In the genomic region with DNA sequence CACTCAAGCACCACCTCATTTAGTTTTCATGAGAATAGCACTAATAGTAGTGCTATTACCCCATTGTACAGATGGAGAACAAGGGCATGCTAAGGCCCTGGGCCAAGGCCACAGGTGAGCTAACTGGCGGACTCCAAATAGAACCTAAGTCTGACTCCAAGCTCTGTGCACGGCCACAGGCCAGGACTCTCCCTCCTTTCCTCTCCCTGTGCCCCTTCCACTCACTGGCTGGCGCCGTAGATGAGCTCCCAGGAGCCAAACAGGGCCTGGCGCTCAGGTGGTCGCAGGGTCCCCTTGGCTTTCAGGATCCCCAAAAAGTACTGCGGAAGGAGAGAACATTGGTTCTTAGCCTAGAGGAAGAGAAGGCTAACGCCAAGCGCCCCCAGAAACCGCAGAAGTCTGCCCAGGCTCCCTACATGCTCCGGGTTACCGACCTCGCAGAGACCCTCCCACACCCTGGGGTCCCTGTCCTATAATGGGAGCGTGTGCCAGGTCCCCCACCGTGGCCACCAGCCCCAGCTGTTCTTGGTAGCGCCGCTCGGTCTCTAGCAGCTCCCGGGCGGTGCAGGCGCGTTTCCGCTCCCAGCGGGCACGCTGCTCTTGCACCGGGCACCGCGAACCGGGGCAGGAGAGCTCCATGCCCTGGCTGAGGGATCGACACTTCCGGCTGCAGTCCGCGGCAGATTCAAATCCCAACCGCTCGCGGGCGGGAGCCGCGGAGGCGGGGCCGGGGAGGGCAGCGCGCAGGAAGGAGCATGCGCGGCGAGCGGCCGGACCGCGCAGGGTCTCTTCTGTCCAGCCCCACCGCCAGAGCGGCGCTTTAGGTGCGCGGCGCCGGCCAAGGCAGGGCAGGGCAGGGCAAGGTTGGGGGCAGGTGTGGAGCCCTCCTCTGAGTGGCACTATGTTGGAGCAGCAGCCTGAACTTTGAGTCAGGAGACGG, we compare ENCODE assay signal across 1 cellular context.
TF ChIP-seq lines count a peak whose summit lies in the region.

A gene with protein sequence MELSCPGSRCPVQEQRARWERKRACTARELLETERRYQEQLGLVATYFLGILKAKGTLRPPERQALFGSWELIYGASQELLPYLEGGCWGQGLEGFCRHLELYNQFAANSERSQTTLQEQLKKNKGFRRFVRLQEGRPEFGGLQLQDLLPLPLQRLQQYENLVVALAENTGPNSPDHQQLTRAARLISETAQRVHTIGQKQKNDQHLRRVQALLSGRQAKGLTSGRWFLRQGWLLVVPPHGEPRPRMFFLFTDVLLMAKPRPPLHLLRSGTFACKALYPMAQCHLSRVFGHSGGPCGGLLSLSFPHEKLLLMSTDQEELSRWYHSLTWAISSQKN (minus strand): TSS at position 665 of the 940 bp plus-strand sequence. CDS start 26 bp downstream, at position 639.

TF ChIP-seq in HepG2, 621 proteins besides CTCF, POLR2A, EP300 and RAD21 (continued from another document and continues in another):
- TF ChIP-seq, protein P1, sequence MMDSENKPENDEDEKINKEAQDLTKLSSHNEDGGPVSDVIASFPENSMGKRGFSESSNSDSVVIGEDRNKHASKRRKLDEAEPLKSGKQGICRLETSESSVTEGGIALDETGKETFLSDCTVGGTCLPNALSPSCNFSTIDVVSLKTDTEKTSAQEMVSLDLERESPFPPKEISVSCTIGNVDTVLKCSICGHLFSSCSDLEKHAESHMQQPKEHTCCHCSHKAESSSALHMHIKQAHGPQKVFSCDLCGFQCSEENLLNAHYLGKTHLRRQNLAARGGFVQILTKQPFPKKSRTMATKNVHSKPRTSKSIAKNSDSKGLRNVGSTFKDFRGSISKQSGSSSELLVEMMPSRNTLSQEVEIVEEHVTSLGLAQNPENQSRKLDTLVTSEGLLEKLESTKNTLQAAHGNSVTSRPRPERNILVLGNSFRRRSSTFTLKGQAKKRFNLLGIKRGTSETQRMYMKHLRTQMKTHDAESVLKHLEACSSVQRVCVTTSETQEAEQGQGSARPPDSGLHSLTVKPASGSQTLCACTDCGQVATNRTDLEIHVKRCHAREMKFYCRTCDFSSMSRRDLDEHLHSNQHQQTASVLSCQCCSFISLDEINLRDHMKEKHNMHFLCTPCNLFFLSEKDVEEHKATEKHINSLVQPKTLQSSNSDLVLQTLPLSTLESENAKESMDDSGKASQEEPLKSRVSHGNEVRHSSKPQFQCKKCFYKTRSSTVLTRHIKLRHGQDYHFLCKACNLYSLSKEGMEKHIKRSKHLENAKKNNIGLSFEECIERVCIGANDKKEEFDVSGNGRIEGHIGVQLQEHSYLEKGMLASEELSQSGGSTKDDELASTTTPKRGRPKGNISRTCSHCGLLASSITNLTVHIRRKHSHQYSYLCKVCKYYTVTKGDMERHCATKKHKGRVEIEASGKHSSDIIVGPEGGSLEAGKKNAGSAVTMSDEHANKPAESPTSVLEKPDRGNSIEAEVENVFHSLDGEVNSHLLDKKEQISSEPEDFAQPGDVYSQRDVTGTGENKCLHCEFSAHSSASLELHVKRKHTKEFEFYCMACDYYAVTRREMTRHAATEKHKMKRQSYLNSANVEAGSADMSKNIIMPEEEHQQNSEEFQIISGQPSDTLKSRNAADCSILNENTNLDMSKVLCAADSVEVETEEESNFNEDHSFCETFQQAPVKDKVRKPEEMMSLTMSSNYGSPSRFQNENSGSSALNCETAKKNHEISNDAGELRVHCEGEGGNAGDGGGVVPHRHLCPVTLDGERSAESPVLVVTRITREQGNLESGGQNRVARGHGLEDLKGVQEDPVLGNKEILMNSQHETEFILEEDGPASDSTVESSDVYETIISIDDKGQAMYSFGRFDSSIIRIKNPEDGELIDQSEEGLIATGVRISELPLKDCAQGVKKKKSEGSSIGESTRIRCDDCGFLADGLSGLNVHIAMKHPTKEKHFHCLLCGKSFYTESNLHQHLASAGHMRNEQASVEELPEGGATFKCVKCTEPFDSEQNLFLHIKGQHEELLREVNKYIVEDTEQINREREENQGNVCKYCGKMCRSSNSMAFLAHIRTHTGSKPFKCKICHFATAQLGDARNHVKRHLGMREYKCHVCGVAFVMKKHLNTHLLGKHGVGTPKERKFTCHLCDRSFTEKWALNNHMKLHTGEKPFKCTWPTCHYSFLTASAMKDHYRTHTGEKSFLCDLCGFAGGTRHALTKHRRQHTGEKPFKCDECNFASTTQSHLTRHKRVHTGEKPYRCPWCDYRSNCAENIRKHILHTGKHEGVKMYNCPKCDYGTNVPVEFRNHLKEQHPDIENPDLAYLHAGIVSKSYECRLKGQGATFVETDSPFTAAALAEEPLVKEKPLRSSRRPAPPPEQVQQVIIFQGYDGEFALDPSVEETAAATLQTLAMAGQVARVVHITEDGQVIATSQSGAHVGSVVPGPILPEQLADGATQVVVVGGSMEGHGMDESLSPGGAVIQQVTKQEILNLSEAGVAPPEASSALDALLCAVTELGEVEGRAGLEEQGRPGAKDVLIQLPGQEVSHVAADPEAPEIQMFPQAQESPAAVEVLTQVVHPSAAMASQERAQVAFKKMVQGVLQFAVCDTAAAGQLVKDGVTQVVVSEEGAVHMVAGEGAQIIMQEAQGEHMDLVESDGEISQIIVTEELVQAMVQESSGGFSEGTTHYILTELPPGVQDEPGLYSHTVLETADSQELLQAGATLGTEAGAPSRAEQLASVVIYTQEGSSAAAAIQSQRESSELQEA (CRISPR knock-in tag; IDR thresholded peaks at IDR 0.05; ENCODE audit: not compliant biosample characterization), result peak; percentile 85
- TF ChIP-seq, protein P2, sequence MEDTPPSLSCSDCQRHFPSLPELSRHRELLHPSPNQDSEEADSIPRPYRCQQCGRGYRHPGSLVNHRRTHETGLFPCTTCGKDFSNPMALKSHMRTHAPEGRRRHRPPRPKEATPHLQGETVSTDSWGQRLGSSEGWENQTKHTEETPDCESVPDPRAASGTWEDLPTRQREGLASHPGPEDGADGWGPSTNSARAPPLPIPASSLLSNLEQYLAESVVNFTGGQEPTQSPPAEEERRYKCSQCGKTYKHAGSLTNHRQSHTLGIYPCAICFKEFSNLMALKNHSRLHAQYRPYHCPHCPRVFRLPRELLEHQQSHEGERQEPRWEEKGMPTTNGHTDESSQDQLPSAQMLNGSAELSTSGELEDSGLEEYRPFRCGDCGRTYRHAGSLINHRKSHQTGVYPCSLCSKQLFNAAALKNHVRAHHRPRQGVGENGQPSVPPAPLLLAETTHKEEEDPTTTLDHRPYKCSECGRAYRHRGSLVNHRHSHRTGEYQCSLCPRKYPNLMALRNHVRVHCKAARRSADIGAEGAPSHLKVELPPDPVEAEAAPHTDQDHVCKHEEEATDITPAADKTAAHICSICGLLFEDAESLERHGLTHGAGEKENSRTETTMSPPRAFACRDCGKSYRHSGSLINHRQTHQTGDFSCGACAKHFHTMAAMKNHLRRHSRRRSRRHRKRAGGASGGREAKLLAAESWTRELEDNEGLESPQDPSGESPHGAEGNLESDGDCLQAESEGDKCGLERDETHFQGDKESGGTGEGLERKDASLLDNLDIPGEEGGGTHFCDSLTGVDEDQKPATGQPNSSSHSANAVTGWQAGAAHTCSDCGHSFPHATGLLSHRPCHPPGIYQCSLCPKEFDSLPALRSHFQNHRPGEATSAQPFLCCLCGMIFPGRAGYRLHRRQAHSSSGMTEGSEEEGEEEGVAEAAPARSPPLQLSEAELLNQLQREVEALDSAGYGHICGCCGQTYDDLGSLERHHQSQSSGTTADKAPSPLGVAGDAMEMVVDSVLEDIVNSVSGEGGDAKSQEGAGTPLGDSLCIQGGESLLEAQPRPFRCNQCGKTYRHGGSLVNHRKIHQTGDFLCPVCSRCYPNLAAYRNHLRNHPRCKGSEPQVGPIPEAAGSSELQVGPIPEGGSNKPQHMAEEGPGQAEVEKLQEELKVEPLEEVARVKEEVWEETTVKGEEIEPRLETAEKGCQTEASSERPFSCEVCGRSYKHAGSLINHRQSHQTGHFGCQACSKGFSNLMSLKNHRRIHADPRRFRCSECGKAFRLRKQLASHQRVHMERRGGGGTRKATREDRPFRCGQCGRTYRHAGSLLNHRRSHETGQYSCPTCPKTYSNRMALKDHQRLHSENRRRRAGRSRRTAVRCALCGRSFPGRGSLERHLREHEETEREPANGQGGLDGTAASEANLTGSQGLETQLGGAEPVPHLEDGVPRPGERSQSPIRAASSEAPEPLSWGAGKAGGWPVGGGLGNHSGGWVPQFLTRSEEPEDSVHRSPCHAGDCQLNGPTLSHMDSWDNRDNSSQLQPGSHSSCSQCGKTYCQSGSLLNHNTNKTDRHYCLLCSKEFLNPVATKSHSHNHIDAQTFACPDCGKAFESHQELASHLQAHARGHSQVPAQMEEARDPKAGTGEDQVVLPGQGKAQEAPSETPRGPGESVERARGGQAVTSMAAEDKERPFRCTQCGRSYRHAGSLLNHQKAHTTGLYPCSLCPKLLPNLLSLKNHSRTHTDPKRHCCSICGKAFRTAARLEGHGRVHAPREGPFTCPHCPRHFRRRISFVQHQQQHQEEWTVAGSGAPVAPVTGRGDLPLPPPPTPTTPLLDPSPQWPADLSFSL (CRISPR knock-in tag; IDR thresholded peaks at IDR 0.05), result no peak
- TF ChIP-seq ETV5 (CRISPR knock-in tag; IDR thresholded peaks at IDR 0.05; ENCODE audit: borderline replicate concordance) (peak; percentile 97), MYC (CRISPR knock-in tag; IDR thresholded peaks at IDR 0.05; ENCODE audit: borderline replicate concordance) (peak; percentile 94), ZNF552 (CRISPR knock-in tag; IDR thresholded peaks at IDR 0.05; ENCODE audit: borderline replicate concordance) (peak; percentile 43; the same call in 1 of the 2 replicates), KMT2A (CRISPR knock-in tag; IDR thresholded peaks at IDR 0.05) (peak; percentile 84), ZC3H13 (CRISPR knock-in tag; IDR thresholded peaks at IDR 0.05) (peak; percentile 99), TP53 (CRISPR knock-in tag; conservative IDR thresholded peaks at IDR 0.05) (no peak), ZNF143 (CRISPR knock-in tag; IDR thresholded peaks at IDR 0.05) (peak; percentile 62; the same call in 1 of the 2 replicates), ZFAT (CRISPR knock-in tag; conservative IDR thresholded peaks at IDR 0.05) (no peak), IKZF4 (CRISPR knock-in tag; IDR thresholded peaks at IDR 0.05; ENCODE audit: borderline replicate concordance, low read depth, not compliant biosample characterization) (peak; percentile 35), KMT2B (CRISPR knock-in tag; IDR thresholded peaks at IDR 0.05) (peak; percentile 55; the same call in 1 of the 2 replicates), GFI1 (CRISPR knock-in tag; IDR thresholded peaks at IDR 0.05; ENCODE audit: borderline replicate concordance) (no peak), CBX1 (IDR thresholded peaks at IDR 0.05; ENCODE audit: low read depth) (peak; percentile 86), ATF7-NPFF (CRISPR knock-in tag; IDR thresholded peaks at IDR 0.05; ENCODE audit: low read depth) (peak; percentile 99)
- TF ChIP-seq, protein P3, sequence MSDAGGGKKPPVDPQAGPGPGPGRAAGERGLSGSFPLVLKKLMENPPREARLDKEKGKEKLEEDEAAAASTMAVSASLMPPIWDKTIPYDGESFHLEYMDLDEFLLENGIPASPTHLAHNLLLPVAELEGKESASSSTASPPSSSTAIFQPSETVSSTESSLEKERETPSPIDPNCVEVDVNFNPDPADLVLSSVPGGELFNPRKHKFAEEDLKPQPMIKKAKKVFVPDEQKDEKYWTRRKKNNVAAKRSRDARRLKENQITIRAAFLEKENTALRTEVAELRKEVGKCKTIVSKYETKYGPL (CRISPR knock-in tag; IDR thresholded peaks at IDR 0.05), result no peak
- TF ChIP-seq, protein P4, sequence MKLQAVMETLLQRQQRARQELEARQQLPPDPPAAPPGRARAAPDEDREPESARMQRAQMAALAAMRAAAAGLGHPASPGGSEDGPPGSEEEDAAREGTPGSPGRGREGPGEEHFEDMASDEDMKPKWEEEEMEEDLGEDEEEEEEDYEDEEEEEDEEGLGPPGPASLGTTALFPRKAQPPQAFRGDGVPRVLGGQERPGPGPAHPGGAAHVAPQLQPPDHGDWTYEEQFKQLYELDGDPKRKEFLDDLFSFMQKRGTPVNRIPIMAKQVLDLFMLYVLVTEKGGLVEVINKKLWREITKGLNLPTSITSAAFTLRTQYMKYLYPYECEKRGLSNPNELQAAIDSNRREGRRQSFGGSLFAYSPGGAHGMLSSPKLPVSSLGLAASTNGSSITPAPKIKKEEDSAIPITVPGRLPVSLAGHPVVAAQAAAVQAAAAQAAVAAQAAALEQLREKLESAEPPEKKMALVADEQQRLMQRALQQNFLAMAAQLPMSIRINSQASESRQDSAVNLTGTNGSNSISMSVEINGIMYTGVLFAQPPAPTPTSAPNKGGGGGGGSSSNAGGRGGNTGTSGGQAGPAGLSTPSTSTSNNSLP (IDR thresholded peaks at IDR 0.05; ENCODE audit: low read depth, low read length), result no peak
- TF ChIP-seq, protein P5, sequence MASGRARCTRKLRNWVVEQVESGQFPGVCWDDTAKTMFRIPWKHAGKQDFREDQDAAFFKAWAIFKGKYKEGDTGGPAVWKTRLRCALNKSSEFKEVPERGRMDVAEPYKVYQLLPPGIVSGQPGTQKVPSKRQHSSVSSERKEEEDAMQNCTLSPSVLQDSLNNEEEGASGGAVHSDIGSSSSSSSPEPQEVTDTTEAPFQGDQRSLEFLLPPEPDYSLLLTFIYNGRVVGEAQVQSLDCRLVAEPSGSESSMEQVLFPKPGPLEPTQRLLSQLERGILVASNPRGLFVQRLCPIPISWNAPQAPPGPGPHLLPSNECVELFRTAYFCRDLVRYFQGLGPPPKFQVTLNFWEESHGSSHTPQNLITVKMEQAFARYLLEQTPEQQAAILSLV (CRISPR knock-in tag; IDR thresholded peaks at IDR 0.05; ENCODE audit: borderline replicate concordance), result peak; percentile 48; the same call in 1 of the 2 replicates
